30 cellular contexts compared by ENCODE assay signal in genomic region chr10:123621492-123621891, GRCh38. TPM values are rescaled to one million over a fixed set of nuclear protein-coding genes. Genes with fewer than 3 reads are reported as not detected.
"Had no signal": no experiment of that assay in that cellular context is flagged by ENCODE, and none has a peak within 500 bp of the region (broad histone marks: within the 10 kb centered on the region; RNA-seq: fewer than 3 reads in every experiment).

No MANE protein-coding gene starts in this region.

- DNase-seq: activated CD4-positive, alpha-beta T cell treated with anti-CD3 and anti-CD28 coated beads for 4 hours; activated CD4-positive, alpha-beta T cell treated with anti-CD3 and anti-CD28 coated beads, Interleukin-2, amount 50 U/mL, for 4 hours; activated CD8-positive, alpha-beta memory T cell treated with anti-CD3 and anti-CD28 coated beads for 24 hours; activated effector memory CD4-positive, alpha-beta T cell treated with anti-CD3 and anti-CD28 coated beads, Interleukin-2, amount 50 U/mL, for 16 hours; activated naive CD4-positive, alpha-beta T cell treated with anti-CD3 and anti-CD28 coated beads, Interleukin-2, amount 10 ng/mL, durations not matched to agents 7 days and 5 days; activated naive CD8-positive, alpha-beta T cell treated with anti-CD3 and anti-CD28 coated beads, Interleukin-2, amount 10 ng/mL, durations not matched to agents 7 days and 5 days; central memory CD4-positive, alpha-beta T cell; dermis blood vessel endothelial cell; effector CD4-positive, alpha-beta T cell; esophagus squamous epithelium; gastrocnemius medialis; glutamatergic neuron; islet precursor cell; left ventricle myocardium superior; naive B cell; nephron progenitor cell; ovary; small intestine; stimulated activated CD4-positive, alpha-beta T cell treated with anti-CD3 and anti-CD28 coated beads, Interleukin-4, amount 100 ng/mL, for 24 hours; T-helper 9 cell; uterus had no signal

- H3K4me3 ChIP-seq: esophagus squamous epithelium, gastrocnemius medialis, ovary, thoracic aorta, uterus had no signal

- ATAC-seq: gastrocnemius medialis; left ventricle myocardium superior; sciatic nerve; stimulated activated effector memory CD8-positive, alpha-beta T cell treated with anti-CD3 and anti-CD28 coated beads, Interleukin-12 subunit alpha, Interleukin-12 subunit beta, amount 100 ng/mL, for 72 hours had no signal

RNA-seq across cellular contexts. Expression of gene GPR26, which starts 44.7 kb away (rescaled TPM):
- total RNA-seq: activated naive CD8-positive, alpha-beta T cell treated with anti-CD3 and anti-CD28 coated beads, Interleukin-2, amount 10 ng/mL, durations not matched to agents 7 days and 5 days; activated T-helper 1 cell treated with anti-CD3 and anti-CD28 coated beads, Interleukin-12 subunit alpha, Interleukin-12 subunit beta, Interleukin-2, Interleukin-4 antibody, amounts not matched to agents 30 ng/mL and 10 ng/mL and 1 ng/mL, durations not matched to agents 14 hours and 24 hours and 36 hours; dermis blood vessel endothelial cell; esophagus squamous epithelium; gastrocnemius medialis; left ventricle myocardium superior; lung microvascular endothelial cell; mesothelial cell of epicardium; ovary; progenitor cell of endocrine pancreas; renal cortical epithelial cell; sciatic nerve; subcutaneous adipose tissue; thoracic aorta; uterus had no signal
